In the genomic region with DNA sequence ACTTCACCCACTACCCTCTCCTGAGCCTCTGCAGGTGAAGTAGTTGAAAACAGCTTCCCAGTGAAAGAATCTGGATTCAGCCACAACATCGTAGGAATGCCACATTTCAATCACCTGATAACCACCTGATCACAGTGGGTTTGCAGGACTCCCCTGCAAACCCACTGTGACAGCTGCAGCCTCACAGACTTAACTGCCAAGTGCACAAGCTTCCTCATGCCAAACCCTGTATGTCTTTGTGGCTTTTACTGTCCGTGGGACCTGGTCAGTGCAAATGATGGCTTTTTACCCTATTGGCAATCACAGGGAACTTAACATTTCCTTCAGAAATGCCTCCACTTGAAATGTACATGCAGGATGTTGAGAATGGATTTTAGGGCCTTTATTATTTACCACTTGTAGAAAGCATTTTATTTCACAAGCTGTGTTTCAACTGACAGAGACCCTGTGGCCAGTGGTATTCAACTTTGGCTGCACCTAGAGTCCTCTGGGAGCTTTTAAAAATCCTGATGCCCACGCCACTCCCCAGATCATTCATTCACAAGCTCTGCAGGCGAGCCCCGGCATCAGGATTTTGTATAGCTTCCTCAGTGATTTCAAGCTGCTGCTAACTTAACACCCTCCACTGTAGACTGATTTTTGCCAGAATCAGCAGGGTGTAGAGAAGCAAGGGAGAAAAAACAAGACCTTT, we compare ENCODE assay signal across 17 cellular contexts. TPM values are rescaled to one million over a fixed set of nuclear protein-coding genes. Genes with fewer than 3 reads are reported as not detected.
A peak's percentile ranks its signal among the peaks of the same experiment; 100 is the strongest.
DNase-seq lines count a peak whose midpoint lies in the region; ATAC-seq lines count a peak whose summit lies in the region.
"Had no signal": no experiment of that assay in that cellular context is flagged by ENCODE, and none has a peak within 500 bp of the region (broad histone marks: within the 10 kb centered on the region; RNA-seq: fewer than 3 reads in every experiment).

No MANE protein-coding gene starts in this region.

- no peak for ATAC-seq in stimulated activated naive CD8-positive, alpha-beta T cell treated with anti-CD3 and anti-CD28 coated beads, Interleukin-15, Interleukin-2, amounts not matched to agents 100 U/mL and 50 U/mL, for 24 hours
- ATAC-seq in HG02981 (IDR thresholded peaks at IDR 0.05; ENCODE audit: unreplicated experiment) = no peak
- ATAC-seq in GM19324 (IDR thresholded peaks at IDR 0.05; ENCODE audit: low FRiP score, unreplicated experiment) = no peak
- ATAC-seq: body of pancreas, pancreas, sciatic nerve had no signal

- no peak for DNase-seq in stimulated activated naive CD8-positive, alpha-beta T cell treated with anti-CD3 and anti-CD28 coated beads, Interleukin-15, Interleukin-2, amounts not matched to agents 100 U/mL and 50 U/mL, for 24 hours
- DNase-seq in activated CD4-positive, alpha-beta memory T cell treated with anti-CD3 and anti-CD28 coated beads, Interleukin-2, amount 10 ng/mL, durations not matched to agents 7 days and 5 days = no peak
- DNase-seq in immature natural killer cell = no peak
- no peak for DNase-seq in T-helper 1 cell
- DNase-seq: activated gamma-delta T cell; body of pancreas; islet precursor cell; Kasumi-1; NCI-H1417; NCI-H2171; pancreas; stimulated activated CD4-positive, alpha-beta T cell treated with anti-CD3 and anti-CD28 coated beads, Interleukin-1b, Interleukin-23, amount 100 ng/mL, for 48 hours; uterus had no signal

- H3K27ac Mint-ChIP-seq in stimulated activated naive CD8-positive, alpha-beta T cell treated with anti-CD3 and anti-CD28 coated beads, Interleukin-15, Interleukin-2, amounts not matched to agents 100 ng/mL and 50 ng/mL, for 24 hours = peak overlapping the region; percentile 77
- peak overlapping the region; percentile 23 for H3K27ac Mint-ChIP-seq in activated CD4-positive, alpha-beta memory T cell treated with anti-CD3 and anti-CD28 coated beads, Interleukin-2, amount 10 ng/mL, durations not matched to agents 7 days and 5 days
- H3K27ac Mint-ChIP-seq in immature natural killer cell = peak overlapping the region; percentile 67 to 84 (median 77)

- peaks cover 68% of the 10 kb centered on the region for H3K36me3 Mint-ChIP-seq in stimulated activated naive CD8-positive, alpha-beta T cell treated with anti-CD3 and anti-CD28 coated beads, Interleukin-15, Interleukin-2, amounts not matched to agents 100 ng/mL and 50 ng/mL, for 24 hours (ENCODE audit: low read depth)
- peaks cover 74% of the 10 kb centered on the region for H3K36me3 Mint-ChIP-seq in activated CD4-positive, alpha-beta memory T cell treated with anti-CD3 and anti-CD28 coated beads, Interleukin-2, amount 10 ng/mL, durations not matched to agents 7 days and 5 days (ENCODE audit: low read depth)
- H3K36me3 Mint-ChIP-seq in immature natural killer cell = peaks cover 17 to 19% (median 19%) of the 10 kb centered on the region in 3 donors

- H3K27me3 Mint-ChIP-seq in stimulated activated naive CD8-positive, alpha-beta T cell treated with anti-CD3 and anti-CD28 coated beads, Interleukin-15, Interleukin-2, amounts not matched to agents 100 ng/mL and 50 ng/mL, for 24 hours = no peaks in the 10 kb centered on the region
- no peaks in the 10 kb centered on the region for H3K27me3 Mint-ChIP-seq in activated CD4-positive, alpha-beta memory T cell treated with anti-CD3 and anti-CD28 coated beads, Interleukin-2, amount 10 ng/mL, durations not matched to agents 7 days and 5 days
- peaks cover 2 to 23% (median 6%) of the 10 kb centered on the region in 3 donors for H3K27me3 Mint-ChIP-seq in immature natural killer cell (ENCODE audit: low read depth in 3 of 3)

- CTCF ChIA-PET in activated CD4-positive, alpha-beta memory T cell treated with anti-CD3 and anti-CD28 coated beads, Interleukin-2, amount 10 ng/mL, durations not matched to agents 7 days and 5 days (lab: Charles Lee) = interaction anchor here (1.2 to 11.3 kb wide), 4 partner anchors 9 to 48 kb away, joined by 3 to 163 read pairs (median 24); a partner anchor contains a TSS

- H3K4me3 Mint-ChIP-seq in stimulated activated naive CD8-positive, alpha-beta T cell treated with anti-CD3 and anti-CD28 coated beads, Interleukin-15, Interleukin-2, amounts not matched to agents 100 ng/mL and 50 ng/mL, for 24 hours = no peak overlapping the region
- H3K4me3 Mint-ChIP-seq in activated CD4-positive, alpha-beta memory T cell treated with anti-CD3 and anti-CD28 coated beads, Interleukin-2, amount 10 ng/mL, durations not matched to agents 7 days and 5 days = no peak overlapping the region
- H3K4me3 Mint-ChIP-seq in immature natural killer cell = peak overlapping the region; percentile 44 to 64 (median 56)

- peaks cover 95% of the 10 kb centered on the region for H3K4me1 Mint-ChIP-seq in stimulated activated naive CD8-positive, alpha-beta T cell treated with anti-CD3 and anti-CD28 coated beads, Interleukin-15, Interleukin-2, amounts not matched to agents 100 ng/mL and 50 ng/mL, for 24 hours (ENCODE audit: low read depth)
- H3K4me1 Mint-ChIP-seq in activated CD4-positive, alpha-beta memory T cell treated with anti-CD3 and anti-CD28 coated beads, Interleukin-2, amount 10 ng/mL, durations not matched to agents 7 days and 5 days = peaks cover 90% of the 10 kb centered on the region
- peaks cover 93 to 94% of the 10 kb centered on the region in 2 donors for H3K4me1 Mint-ChIP-seq in immature natural killer cell

- POLR2A ChIA-PET in activated CD4-positive, alpha-beta memory T cell treated with anti-CD3 and anti-CD28 coated beads, Interleukin-2, amount 10 ng/mL, durations not matched to agents 7 days and 5 days (lab: Charles Lee) = interaction anchor here (1.0 to 4.2 kb wide), 7 partner anchors 11 to 198 kb away, joined by 3 to 29 read pairs (median 8); no protein-coding TSS in a partner anchor

- H3K9me3 Mint-ChIP-seq in stimulated activated naive CD8-positive, alpha-beta T cell treated with anti-CD3 and anti-CD28 coated beads, Interleukin-15, Interleukin-2, amounts not matched to agents 100 ng/mL and 50 ng/mL, for 24 hours = no peaks in the 10 kb centered on the region
- no peaks in the 10 kb centered on the region for H3K9me3 Mint-ChIP-seq in activated CD4-positive, alpha-beta memory T cell treated with anti-CD3 and anti-CD28 coated beads, Interleukin-2, amount 10 ng/mL, durations not matched to agents 7 days and 5 days
- no peaks in the 10 kb centered on the region for H3K9me3 Mint-ChIP-seq in immature natural killer cell

RNA-seq across cellular contexts. Expression of a gene that starts 49.1 kb away (rescaled TPM):
- total RNA-seq in activated CD4-positive, alpha-beta memory T cell treated with anti-CD3 and anti-CD28 coated beads, Interleukin-2, amount 10 ng/mL, durations not matched to agents 7 days and 5 days = 10 to 100 TPM; 26.9 to 27.1 TPM
- 10 to 100 TPM; 22.0 to 27.3 (median 23.8) TPM for polyA plus RNA-seq in immature natural killer cell

RNA-seq across cellular contexts. Expression of a gene that starts 49.4 kb away (rescaled TPM):
- total RNA-seq in activated CD4-positive, alpha-beta memory T cell treated with anti-CD3 and anti-CD28 coated beads, Interleukin-2, amount 10 ng/mL, durations not matched to agents 7 days and 5 days = 10 to 100 TPM; 16.7 to 19.8 TPM
- polyA plus RNA-seq in immature natural killer cell = 10 to 100 TPM; 22.3 to 31.8 (median 25.5) TPM

Comparison
In these comparisons a context has a peak if more than half of its experiments do, and no peak if none do; other contexts are left out.
1. H3K27ac Mint-ChIP-seq: peak in every context shown above with its lines; median percentile 77 in stimulated activated naive CD8-positive, alpha-beta T cell treated with anti-CD3 and anti-CD28 coated beads, Interleukin-15, Interleukin-2, amounts not matched to agents 100 ng/mL and 50 ng/mL, for 24 hours; 77 in immature natural killer cell; 23 in activated CD4-positive, alpha-beta memory T cell treated with anti-CD3 and anti-CD28 coated beads, Interleukin-2, amount 10 ng/mL, durations not matched to agents 7 days and 5 days.
2. H3K4me3 Mint-ChIP-seq: peak in immature natural killer cell (5 of 5); none in stimulated activated naive CD8-positive, alpha-beta T cell treated with anti-CD3 and anti-CD28 coated beads, Interleukin-15, Interleukin-2, amounts not matched to agents 100 ng/mL and 50 ng/mL, for 24 hours (single experiment) and activated CD4-positive, alpha-beta memory T cell treated with anti-CD3 and anti-CD28 coated beads, Interleukin-2, amount 10 ng/mL, durations not matched to agents 7 days and 5 days (single experiment).